In genomic region chr5:151694035-151694485, GRCh38 we compare ENCODE assay signal across 15 cellular contexts. TPM values are rescaled to one million over a fixed set of nuclear protein-coding genes. Genes with fewer than 3 reads are reported as not detected.
A peak's percentile ranks its signal among the peaks of the same experiment; 100 is the strongest.
DNase-seq lines count a peak whose midpoint lies in the region; ATAC-seq and TF ChIP-seq lines count a peak whose summit lies in the region.
"Had no signal": no experiment of that assay in that cellular context is flagged by ENCODE, and none has a peak within 500 bp of the region (broad histone marks: within the 10 kb centered on the region; RNA-seq: fewer than 3 reads in every experiment).

No MANE protein-coding gene starts in this region.

- in situ Hi-C loops in SK-MEL-5 (cut with HindIII; ENCODE audit: low pct_unique_long_range_greater_than_20kb, low sequenced_read_pairs) = no loop called here

- H3K4me3 Mint-ChIP-seq in activated T-helper 1 cell treated with anti-CD3 and anti-CD28 coated beads, Interleukin-12 subunit alpha, Interleukin-12 subunit beta, Interleukin-2, Interleukin-4 antibody, amounts not matched to agents 30 ng/mL and 10 ng/mL and 1 ng/mL, durations not matched to agents 14 hours and 24 hours and 36 hours = no peak overlapping the region
- H3K4me3 Mint-ChIP-seq: dendritic cell treated with granulocyte-macrophage colony-stimulating factor and Interleukin-4, amounts not matched to agents 40 ng/mL and 50 ng/mL, for 4 days had no signal

- no peaks in the 10 kb centered on the region for H3K9me3 Mint-ChIP-seq in activated T-helper 1 cell treated with anti-CD3 and anti-CD28 coated beads, Interleukin-12 subunit alpha, Interleukin-12 subunit beta, Interleukin-2, Interleukin-4 antibody, amounts not matched to agents 30 ng/mL and 10 ng/mL and 1 ng/mL, durations not matched to agents 14 hours and 24 hours and 36 hours
- H3K9me3 Mint-ChIP-seq: dendritic cell treated with granulocyte-macrophage colony-stimulating factor and Interleukin-4, amounts not matched to agents 40 ng/mL and 50 ng/mL, for 4 days had no signal

- peaks cover 10% of the 10 kb centered on the region for H3K27me3 Mint-ChIP-seq in activated T-helper 1 cell treated with anti-CD3 and anti-CD28 coated beads, Interleukin-12 subunit alpha, Interleukin-12 subunit beta, Interleukin-2, Interleukin-4 antibody, amounts not matched to agents 30 ng/mL and 10 ng/mL and 1 ng/mL, durations not matched to agents 14 hours and 24 hours and 36 hours (ENCODE audit: insufficient read depth)

- intact Hi-C loops in activated T-helper 1 cell treated with anti-CD3 and anti-CD28 coated beads, Interleukin-12 subunit alpha, Interleukin-12 subunit beta, Interleukin-2, Interleukin-4 antibody, amounts not matched to agents 30 ng/mL and 10 ng/mL and 1 ng/mL, durations not matched to agents 14 hours and 24 hours and 36 hours (cut with micrococcal nuclease) = no loop called here

- H3K36me3 Mint-ChIP-seq in activated T-helper 1 cell treated with anti-CD3 and anti-CD28 coated beads, Interleukin-12 subunit alpha, Interleukin-12 subunit beta, Interleukin-2, Interleukin-4 antibody, amounts not matched to agents 30 ng/mL and 10 ng/mL and 1 ng/mL, durations not matched to agents 14 hours and 24 hours and 36 hours (ENCODE audit: low read depth) = no peaks in the 10 kb centered on the region

- TF ChIP-seq CTCF in fibroblast of the aortic adventitia (IDR thresholded peaks at IDR 0.05; ENCODE audit: insufficient read depth, low read length) = no peak

- ATAC-seq in GM19463 (IDR thresholded peaks at IDR 0.05; ENCODE audit: unreplicated experiment) = no peak
- no peak for ATAC-seq in GM18502 (IDR thresholded peaks at IDR 0.05; ENCODE audit: poor library complexity, unreplicated experiment)
- no peak for ATAC-seq in GM19351 (IDR thresholded peaks at IDR 0.05; ENCODE audit: unreplicated experiment)
- ATAC-seq: lower lobe of right lung had no signal

- DNase-seq in A172 (ENCODE audit: low spot score) = peak; percentile 55
- peak; percentile 96 for DNase-seq in SK-MEL-5 (ENCODE audit: low read depth, low spot score)
- peak; percentile 74 for DNase-seq in fibroblast of the aortic adventitia (ENCODE audit: low read depth)
- peak in 53 of 56 donors; percentile 20 to 94 (median 76) for DNase-seq in nucleus accumbens (lab: John Stamatoyannopoulos, UW)
- no peak for DNase-seq in activated T-helper 1 cell treated with anti-CD3 and anti-CD28 coated beads, Interleukin-12 subunit alpha, Interleukin-12 subunit beta, Interleukin-2, Interleukin-4 antibody, amounts not matched to agents 30 ng/mL and 10 ng/mL and 1 ng/mL, durations not matched to agents 14 hours and 24 hours and 36 hours (ENCODE audit: low spot score)
- DNase-seq: activated CD4-positive, alpha-beta T cell treated with anti-CD3 and anti-CD28 coated beads, Interleukin-2, amount 50 U/mL, for 48 hours; activated naive CD4-positive, alpha-beta T cell; DMS 273 treated with DMSO at 0.1 percent for 48 hours; lower lobe of right lung; OCI-M1; T-helper 2 cell had no signal

- no peaks in the 10 kb centered on the region for H3K4me1 Mint-ChIP-seq in activated T-helper 1 cell treated with anti-CD3 and anti-CD28 coated beads, Interleukin-12 subunit alpha, Interleukin-12 subunit beta, Interleukin-2, Interleukin-4 antibody, amounts not matched to agents 30 ng/mL and 10 ng/mL and 1 ng/mL, durations not matched to agents 14 hours and 24 hours and 36 hours (ENCODE audit: low read depth)

- no peak overlapping the region for H3K4me3 ChIP-seq in fibroblast of the aortic adventitia (ENCODE audit: low read depth, low read length)
- H3K4me3 ChIP-seq: lower lobe of right lung had no signal

- H3K27ac Mint-ChIP-seq in activated T-helper 1 cell treated with anti-CD3 and anti-CD28 coated beads, Interleukin-12 subunit alpha, Interleukin-12 subunit beta, Interleukin-2, Interleukin-4 antibody, amounts not matched to agents 30 ng/mL and 10 ng/mL and 1 ng/mL, durations not matched to agents 14 hours and 24 hours and 36 hours = no peak overlapping the region
- H3K27ac Mint-ChIP-seq: dendritic cell treated with granulocyte-macrophage colony-stimulating factor and Interleukin-4, amounts not matched to agents 40 ng/mL and 50 ng/mL, for 4 days had no signal

RNA-seq across cellular contexts. Expression of gene SPARC, which starts 7.3 kb away (rescaled TPM):
- 3,811 and 5,357 TPM in 2 replicates for total RNA-seq in A172 (2014; rRNA removed; shearing (Covaris generic))
- 1,245 and 1,275 TPM in 2 replicates for total RNA-seq in SK-MEL-5 (2014; rRNA removed; shearing (Covaris generic))
- polyA plus RNA-seq in SK-MEL-5 (2015; cell fraction: cytosol; rRNA removed) = 1,268 and 1,800 TPM in 2 replicates
- polyA plus RNA-seq in SK-MEL-5 (2015; cell fraction: nucleus; rRNA removed) = 255 and 292 TPM in 2 replicates
- 1,011 and 5,653 TPM in 2 replicates for total RNA-seq in fibroblast of the aortic adventitia (ENCODE audit: low replicate concordance)
- total RNA-seq in activated T-helper 1 cell treated with anti-CD3 and anti-CD28 coated beads, Interleukin-12 subunit alpha, Interleukin-12 subunit beta, Interleukin-2, Interleukin-4 antibody, amounts not matched to agents 30 ng/mL and 10 ng/mL and 1 ng/mL, durations not matched to agents 14 hours and 24 hours and 36 hours = not detected in 2 replicates

Comparison
In these comparisons a context has a peak if more than half of its experiments do, and no peak if none do; other contexts are left out.
1. RNA of gene SPARC, which starts 7.3 kb away (total RNA-seq): 3,811 to 5,357 TPM in A172, 1,245 to 1,275 TPM in SK-MEL-5 and 1,011 to 5,653 TPM in fibroblast of the aortic adventitia; not detected in activated T-helper 1 cell treated with anti-CD3 and anti-CD28 coated beads, Interleukin-12 subunit alpha, Interleukin-12 subunit beta, Interleukin-2, Interleukin-4 antibody, amounts not matched to agents 30 ng/mL and 10 ng/mL and 1 ng/mL, durations not matched to agents 14 hours and 24 hours and 36 hours; every median in the first group is over 100 times any median in the second.